20 cellular contexts compared by ENCODE assay signal in the genomic region with DNA sequence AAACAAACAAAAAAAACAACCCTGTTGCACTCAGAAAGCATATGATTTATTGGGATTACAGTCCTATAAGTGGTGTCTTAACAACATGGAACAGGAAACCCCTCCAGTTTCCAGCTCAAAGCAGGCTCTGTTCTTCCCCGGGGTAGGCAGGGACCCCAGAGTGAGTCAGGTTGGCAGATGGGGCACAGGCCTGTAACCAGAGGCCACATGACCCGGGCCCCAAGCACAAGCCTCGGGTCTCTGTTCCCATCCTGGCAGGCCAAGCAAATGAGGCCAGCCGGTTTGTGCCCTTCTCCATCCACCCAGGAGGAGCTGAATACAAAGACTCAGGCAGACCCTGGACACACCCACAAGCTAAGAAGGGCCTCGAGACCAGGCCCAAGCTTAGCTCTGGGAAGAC.
"Had no signal": no experiment of that assay in that cellular context is flagged by ENCODE, and none has a peak within 500 bp of the region (broad histone marks: within the 10 kb centered on the region; RNA-seq: fewer than 3 reads in every experiment).

No MANE protein-coding gene starts in this region.

- H3K36me3 Mint-ChIP-seq: activated naive CD8-positive, alpha-beta T cell; immature natural killer cell; neural progenitor cell; T-cell had no signal

- ATAC-seq: activated CD4-positive, CD25-positive, alpha-beta regulatory T cell treated with anti-CD3 and anti-CD28 coated beads, Interleukin-2, amount 50 U/mL, for 24 hours; activated T-cell treated with anti-CD3 and anti-CD28 coated beads, Interleukin-2, amount 50 U/mL, for 4 hours; gastroesophageal sphincter; T-cell had no signal

- H3K4me3 Mint-ChIP-seq: activated naive CD8-positive, alpha-beta T cell; activated T-cell treated with anti-CD3 and anti-CD28 coated beads, Interleukin-2, amount 50 U/mL, for 4 hours; immature natural killer cell; neural progenitor cell; T-cell had no signal

- H3K4me1 Mint-ChIP-seq: immature natural killer cell, T-cell had no signal

- H3K27ac Mint-ChIP-seq: activated naive CD8-positive, alpha-beta T cell; immature natural killer cell; neural progenitor cell; progenitor cell of endocrine pancreas; T-cell had no signal

- H3K9me3 Mint-ChIP-seq: activated T-cell treated with anti-CD3 and anti-CD28 coated beads, Interleukin-2, amount 50 U/mL, for 4 hours; immature natural killer cell; neural progenitor cell; T-cell had no signal

- DNase-seq: activated CD4-positive, alpha-beta T cell treated with anti-CD3 and anti-CD28 coated beads, Interleukin-2, amount 50 U/mL, for 1 hour; activated effector memory CD4-positive, alpha-beta T cell treated with anti-CD3 and anti-CD28 coated beads, Interleukin-2, amount 50 U/mL, for 16 hours; activated T-cell treated with anti-CD3 and anti-CD28 coated beads, Interleukin-2, amount 50 U/mL, for 4 hours; effector CD4-positive, alpha-beta T cell; heart right ventricle; immature natural killer cell; kidney glomerular epithelial cell; left ventricle myocardium inferior; stimulated activated CD4-positive, alpha-beta T cell treated with anti-CD3 and anti-CD28 coated beads, Interleukin-12 subunit alpha, Interleukin-12 subunit beta, amount 100 ng/mL, for 4 hours; stimulated activated CD4-positive, alpha-beta T cell treated with anti-CD3 and anti-CD28 coated beads, Interleukin-1b, Interleukin-23, amount 100 ng/mL, for 48 hours; stimulated activated CD8-positive, alpha-beta memory T cell treated with anti-CD3 and anti-CD28 coated beads, Interleukin-4, amount 100 ng/mL, for 48 hours; stimulated activated naive CD4-positive, alpha-beta T cell treated with Interleukin-2 at 50 U/mL for 16 hours; T-cell; T1000; trophoblast cell had no signal

- H3K27me3 Mint-ChIP-seq: progenitor cell of endocrine pancreas, T-cell had no signal
